In genomic region chr1:89821322-89822108, GRCh38 we compare ENCODE assay signal across 8 cellular contexts. TPM values are rescaled to one million over a fixed set of nuclear protein-coding genes. Genes with fewer than 3 reads are reported as not detected.
DNase-seq lines count a peak whose midpoint lies in the region; ATAC-seq, FAIRE-seq and TF ChIP-seq lines count a peak whose summit lies in the region.

No MANE protein-coding gene starts in this region.

- in situ Hi-C loops in GM18951 (cut with MboI; ENCODE audit: low sequenced_read_pairs, unreplicated experiment) = no loop called here

- H3K36me3 ChIP-seq in BJ (ENCODE audit: control insufficient read depth, insufficient read depth, low read length) (no peaks in the 10 kb centered on the region), endothelial cell of umbilical vein (ENCODE audit: control insufficient read depth in 2 of 2, extremely low read depth in 1 of 2, insufficient read depth in 2 of 2, low read length in 2 of 2) (no peaks in the 10 kb centered on the region)

- H3K9me1 ChIP-seq in endothelial cell of umbilical vein (replicated peaks; ENCODE audit: control insufficient read depth, extremely low read depth, insufficient read depth, low read length) = no peaks in the 10 kb centered on the region

- DNase-seq in BJ (ENCODE audit: low read depth) (no peak), NCI-H774 (lab: John Stamatoyannopoulos, UW) (peak; percentile 44), endothelial cell of umbilical vein (ENCODE audit: low read depth, low spot score) (peak; percentile 31), naive B cell (peak; percentile 80)
- peak; percentile 24 to 28 for DNase-seq in activated CD8-positive, alpha-beta memory T cell treated with anti-CD3 and anti-CD28 coated beads for 4 hours (ENCODE audit: low read depth in 2 of 2)
- peak; percentile 69 for DNase-seq in stimulated activated naive CD8-positive, alpha-beta T cell treated with anti-CD3 and anti-CD28 coated beads, Interleukin-15, Interleukin-2, amounts not matched to agents 100 U/mL and 50 U/mL, for 24 hours

- H3K4me1 ChIP-seq in endothelial cell of umbilical vein (ENCODE audit: control insufficient read depth, extremely low read depth, insufficient read depth, low read length) = peaks cover 11% of the 10 kb centered on the region

- peak; percentile 8 for FAIRE-seq in endothelial cell of umbilical vein (lab: Jason Lieb, UNC)

- no peaks in the 10 kb centered on the region for H4K20me1 ChIP-seq in endothelial cell of umbilical vein (replicated peaks; ENCODE audit: control insufficient read depth, extremely low read depth, insufficient read depth, low read length)

- POLR2A ChIA-PET in BJ (lab: Charles Lee) (interaction anchor here (0.6 kb wide), 2 partner anchors 9 to 215 kb away, joined by 5 to 6 read pairs; no protein-coding TSS in a partner anchor), endothelial cell of umbilical vein (lab: Charles Lee) (no interaction called here)

- peaks cover 34 to 64% (median 41%) of the 10 kb centered on the region in 3 donors for H3K4me1 Mint-ChIP-seq in naive B cell

- peak overlapping the region; percentile 60 for H3K9ac ChIP-seq in endothelial cell of umbilical vein (replicated peaks; ENCODE audit: extremely low read depth, insufficient read depth, low read length)

- H2AFZ ChIP-seq in endothelial cell of umbilical vein (ENCODE audit: low read depth, low read length) = peak overlapping the region; percentile 96

- no TSS peak for BruUV-seq in endothelial cell of umbilical vein (replicated peaks; lab: Mats Ljungman, UMichigan)

- peak overlapping the region; percentile 48 for H3K4me2 ChIP-seq in endothelial cell of umbilical vein (ENCODE audit: insufficient read depth, low read length)

- no peaks in the 10 kb centered on the region for H3K79me2 ChIP-seq in endothelial cell of umbilical vein (ENCODE audit: control insufficient read depth, insufficient read depth, low read length)

- H3K36me3 Mint-ChIP-seq in naive B cell = no peaks in the 10 kb centered on the region

- intact Hi-C loops in endothelial cell of umbilical vein (cut with micrococcal nuclease) = loop anchor here (2.0 kb wide), 1 partner anchor 173 kb away; the partner anchor contains the start of gene ZNF326

- TF ChIP-seq POLR2A in GM18951 (IDR thresholded peaks at IDR 0.05; ENCODE audit: extremely low read depth, insufficient read depth, insufficient read length) (peak; percentile 55), endothelial cell of umbilical vein (IDR thresholded peaks at IDR 0.05; ENCODE audit: low read depth, low read length) (no peak)

- 0 out of 2 replicates have a peak, but pooled peaks have one; percentile 7 for TF ChIP-seq CTCF in BJ (IDR thresholded peaks at IDR 0.05; ENCODE audit: insufficient read depth, low read depth, low read length)
- TF ChIP-seq CTCF in endothelial cell of umbilical vein (IDR thresholded peaks at IDR 0.05; ENCODE audit: extremely low read depth in 1 of 2, insufficient read depth in 1 of 2, low read depth in 1 of 2, low read length in 2 of 2) = peak in 1 of 2 donors; percentile 12

- no peaks in the 10 kb centered on the region for H3K9me3 ChIP-seq in endothelial cell of umbilical vein (replicated peaks; ENCODE audit: control insufficient read depth, insufficient read depth, low read length)

- H3K4me3 ChIP-seq in BJ (ENCODE audit: low read depth, low read length) (peak overlapping the region; percentile 77), endothelial cell of umbilical vein (replicated peaks in 1 of 3; ENCODE audit: insufficient read depth in 1 of 3, low read depth in 1 of 3, low read length in 3 of 3) (peak overlapping the region; percentile 70 to 94 (median 74))

- H3K27me3 ChIP-seq in BJ (ENCODE audit: control insufficient read depth, insufficient read depth, low read length) (peaks cover 1% of the 10 kb centered on the region; the same call in 1 of the 2 replicates), endothelial cell of umbilical vein (ENCODE audit: control insufficient read depth in 2 of 2, insufficient read depth in 2 of 2, low read length in 2 of 2) (peaks cover 0 to 1% of the 10 kb centered on the region in 2 experiments)

- CTCF ChIA-PET in BJ (lab: Yijun Ruan, JAX) = interaction anchor here (1.1 to 2.1 kb wide), 5 partner anchors 12 to 167 kb away, joined by 3 to 7 read pairs (median 4); no protein-coding TSS in a partner anchor
- CTCF ChIA-PET in endothelial cell of umbilical vein (lab: Charles Lee) = interaction anchor here (0.9 to 2.1 kb wide), 5 partner anchors 12 to 21 kb away, joined by 3 to 11 read pairs (median 6); no protein-coding TSS in a partner anchor

- no peak overlapping the region for H3K27ac ChIP-seq in endothelial cell of umbilical vein (ENCODE audit: insufficient read depth, low read depth, low read length)

- ATAC-seq in HG03135 (IDR thresholded peaks at IDR 0.05; ENCODE audit: unreplicated experiment) = peak; percentile 59
- peak; percentile 64 to 65 for ATAC-seq in naive B cell (ENCODE audit: low read depth in 2 of 2)
- ATAC-seq in stimulated activated naive CD8-positive, alpha-beta T cell treated with anti-CD3 and anti-CD28 coated beads, Interleukin-15, Interleukin-2, amounts not matched to agents 100 U/mL and 50 U/mL, for 24 hours = peak; percentile 58

- H3K9me3 Mint-ChIP-seq in naive B cell = no peaks in the 10 kb centered on the region

- H3K27me3 Mint-ChIP-seq in naive B cell = no peaks in the 10 kb centered on the region

- H3K27ac Mint-ChIP-seq in naive B cell = peak overlapping the region; percentile 91 to 97 (median 93)

- dilution Hi-C loops in endothelial cell of umbilical vein (cut with MboI; ENCODE audit: extremely low pct_ligation_motif_present, low sequenced_read_pairs) = no loop called here

- peak overlapping the region; percentile 87 to 97 (median 94) for H3K4me3 Mint-ChIP-seq in naive B cell

TF ChIP-seq in endothelial cell of umbilical vein, 7 proteins besides CTCF, POLR2A, EP300 and RAD21:
- peak; percentile 6 for TF ChIP-seq POLR2AphosphoS5 (IDR thresholded peaks at IDR 0.05; ENCODE audit: insufficient read depth, low read depth, low read length)
- no peak for TF ChIP-seq FOS (IDR thresholded peaks at IDR 0.05; ENCODE audit: borderline replicate concordance, insufficient read depth, low read length)

RNA-seq across cellular contexts. Expression of gene LRRC8D, which starts 0.7 kb away (rescaled TPM):
- 51.9 and 54.4 TPM in 2 replicates for polyA plus RNA-seq in BJ (2011; rRNA removed)
- polyA minus RNA-seq in BJ (2011; rRNA and poly(A)+ RNA removed) = 31.9 and 48.1 TPM in 2 replicates
- total RNA-seq in endothelial cell of umbilical vein = 23.6 and 37.7 TPM in 2 replicates
- polyA plus RNA-seq in endothelial cell of umbilical vein = 31.9 and 32.2 TPM in 2 replicates
- polyA plus RNA-seq in endothelial cell of umbilical vein (2011; cell fraction: cytosol; rRNA removed) = 36.1 and 36.9 TPM in 2 replicates
- 26.1 and 28.4 TPM in 2 replicates for polyA plus RNA-seq in endothelial cell of umbilical vein (2011; cell fraction: nucleus; rRNA removed)
- polyA plus RNA-seq in endothelial cell of umbilical vein (2012) = 25.2 and 33.0 TPM in 2 replicates
- 46.6 and 60.9 TPM in 2 replicates for polyA minus RNA-seq in endothelial cell of umbilical vein
- 47.9 TPM for polyA minus RNA-seq in endothelial cell of umbilical vein (2011; cell fraction: cytosol; rRNA and poly(A)+ RNA removed)
- polyA minus RNA-seq in endothelial cell of umbilical vein (2011; cell fraction: nucleus; rRNA and poly(A)+ RNA removed) = 21.2 and 26.6 TPM in 2 replicates
- polyA plus RNA-seq in naive B cell (ENCODE audit: low read depth in 6 of 6) = 10 to 100 TPM; 27.1 to 51.3 (median 39.0) TPM
